In the genomic region with DNA sequence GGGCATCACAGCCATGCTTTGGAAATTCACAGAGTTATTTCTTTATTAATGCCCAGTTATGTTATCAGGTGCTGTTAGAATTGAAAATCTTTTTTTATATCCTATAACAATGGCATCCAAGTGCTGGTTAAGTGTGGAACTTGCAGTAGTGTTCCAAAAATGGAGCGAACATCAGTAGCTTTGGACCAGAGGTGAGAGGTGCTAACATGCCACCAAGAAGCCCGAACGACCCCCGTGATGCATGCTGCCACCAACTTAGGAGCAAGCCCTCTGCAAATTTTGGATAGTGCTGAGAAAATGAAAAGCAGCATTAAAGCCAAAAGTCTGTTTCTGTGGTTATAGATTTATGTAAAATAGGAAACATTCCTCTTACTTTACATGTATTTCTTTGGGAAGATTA, we compare ENCODE assay signal across 4 cellular contexts. TPM values are rescaled to one million over a fixed set of nuclear protein-coding genes. Genes with fewer than 3 reads are reported as not detected.
"Had no signal": no experiment of that assay in that cellular context is flagged by ENCODE, and none has a peak within 500 bp of the region (broad histone marks: within the 10 kb centered on the region; RNA-seq: fewer than 3 reads in every experiment).

No MANE protein-coding gene starts in this region.

- DNase-seq: GDM1, GF-D8 had no signal

- H3K4me3 ChIP-seq: GM12878 had no signal

RNA-seq across cellular contexts. Expression of gene RBP1, which starts 24.8 kb away (rescaled TPM):
- total RNA-seq: G401 had no signal

RNA-seq across cellular contexts. Expression of gene RBP2, which starts 38.4 kb away (rescaled TPM):
- total RNA-seq: G401, GM12878 had no signal
